Comparison of ENCODE assay signal across 8 cellular contexts in genomic region chr10:119517235-119518141, GRCh38. TPM values are rescaled to one million over a fixed set of nuclear protein-coding genes. Genes with fewer than 3 reads are reported as not detected.
DNase-seq lines count a peak whose midpoint lies in the region; ATAC-seq and TF ChIP-seq lines count a peak whose summit lies in the region.

No MANE protein-coding gene starts in this region.

- H3K27ac ChIP-seq in prostate gland: no peak overlapping the region

- CTCF ChIA-PET in activated CD8-positive, alpha-beta T cell treated with anti-CD3 and anti-CD28 coated beads, Interleukin-2, amount 10 ng/mL, durations not matched to agents 7 days and 5 days (lab: Charles Lee): interaction anchor here (0.7 to 3.9 kb wide), 13 partner anchors 10 to 328 kb away, joined by 3 to 43 read pairs (median 5); partner anchors contain the start of genes GRK5 and RGS10

- peak; percentile 55 for DNase-seq in GM03348 (ENCODE audit: low spot score)
- peak; percentile 92 to 94 for DNase-seq in Kasumi-1 (lab: John Stamatoyannopoulos, UW)
- peak; percentile 73 for DNase-seq in activated CD8-positive, alpha-beta T cell treated with anti-CD3 and anti-CD28 coated beads, Interleukin-2, amount 10 ng/mL, durations not matched to agents 7 days and 5 days
- DNase-seq in left cardiac atrium: no peak
- peak; percentile 22 to 58 (median 32) for DNase-seq in stimulated activated naive CD4-positive, alpha-beta T cell (lab: John Stamatoyannopoulos, UW)
- no peak for DNase-seq in prostate gland (ENCODE audit: low spot score)
- DNase-seq in D341Med (ENCODE audit: low spot score): no peak

- POLR2A ChIA-PET in activated CD8-positive, alpha-beta T cell treated with anti-CD3 and anti-CD28 coated beads, Interleukin-2, amount 10 ng/mL, durations not matched to agents 7 days and 5 days (lab: Charles Lee): interaction anchor here (0.6 to 3.7 kb wide), 9 partner anchors 9 to 211 kb away, joined by 3 to 25 read pairs (median 5); partner anchors contain the start of gene RGS10

- no peak for TF ChIP-seq POLR2A in prostate gland (IDR thresholded peaks at IDR 0.05)

- intact Hi-C loops in left cardiac atrium (cut with DNase I): no loop called here
- intact Hi-C loops in prostate gland (cut with DNase I): no loop called here

- H3K27ac Mint-ChIP-seq in activated CD8-positive, alpha-beta T cell treated with anti-CD3 and anti-CD28 coated beads, Interleukin-2, amount 10 ng/mL, durations not matched to agents 7 days and 5 days: peak overlapping the region; percentile 92

- no peaks in the 10 kb centered on the region for H3K36me3 ChIP-seq in prostate gland

- H3K4me1 ChIP-seq in prostate gland (replicated peaks): no peaks in the 10 kb centered on the region

- peaks cover 80% of the 10 kb centered on the region for H3K4me1 Mint-ChIP-seq in activated CD8-positive, alpha-beta T cell treated with anti-CD3 and anti-CD28 coated beads, Interleukin-2, amount 10 ng/mL, durations not matched to agents 7 days and 5 days (ENCODE audit: low read depth)

- peaks cover 75% of the 10 kb centered on the region for H3K36me3 Mint-ChIP-seq in activated CD8-positive, alpha-beta T cell treated with anti-CD3 and anti-CD28 coated beads, Interleukin-2, amount 10 ng/mL, durations not matched to agents 7 days and 5 days (ENCODE audit: low read depth)

- ATAC-seq in GM21723 (IDR thresholded peaks at IDR 0.05; ENCODE audit: unreplicated experiment) (peak; percentile 67), left cardiac atrium (peak; percentile 35 to 41)
- peak; percentile 62 for ATAC-seq in activated CD8-positive, alpha-beta T cell treated with anti-CD3 and anti-CD28 coated beads, Interleukin-2, amount 10 ng/mL, durations not matched to agents 7 days and 5 days

- peak overlapping the region; percentile 73 for H3K4me3 Mint-ChIP-seq in activated CD8-positive, alpha-beta T cell treated with anti-CD3 and anti-CD28 coated beads, Interleukin-2, amount 10 ng/mL, durations not matched to agents 7 days and 5 days

- no peaks in the 10 kb centered on the region for H3K9me3 ChIP-seq in prostate gland

- WGBS in prostate gland: 83% methylated on average over 21 of the region's 21 CpGs

- no peaks in the 10 kb centered on the region for H3K27me3 Mint-ChIP-seq in activated CD8-positive, alpha-beta T cell treated with anti-CD3 and anti-CD28 coated beads, Interleukin-2, amount 10 ng/mL, durations not matched to agents 7 days and 5 days (ENCODE audit: low read depth)

- H3K9me3 Mint-ChIP-seq in activated CD8-positive, alpha-beta T cell treated with anti-CD3 and anti-CD28 coated beads, Interleukin-2, amount 10 ng/mL, durations not matched to agents 7 days and 5 days (ENCODE audit: insufficient read depth): no peaks in the 10 kb centered on the region

- TF ChIP-seq CTCF in prostate gland (IDR thresholded peaks at IDR 0.05): no peak

- H3K4me3 ChIP-seq in prostate gland: no peak overlapping the region

- H3K27me3 ChIP-seq in prostate gland (replicated peaks; ENCODE audit: insufficient read depth): no peaks in the 10 kb centered on the region

RNA-seq across cellular contexts. Expression of gene RGS10, which starts 25.0 kb away (rescaled TPM):
- total RNA-seq in activated CD8-positive, alpha-beta T cell treated with anti-CD3 and anti-CD28 coated beads, Interleukin-2, amount 10 ng/mL, durations not matched to agents 7 days and 5 days: 100 to 1,000 TPM; 166 TPM
- total RNA-seq in left cardiac atrium: 10 to 100 TPM in 1 of 2 donors, 1 to 10 TPM in 1; 7.0 to 12.5 TPM
- 10 to 100 TPM; 12.4 to 67.7 TPM for total RNA-seq in prostate gland

Comparison
In these comparisons a context has a peak if more than half of its experiments do, and no peak if none do; other contexts are left out.
1. DNase-seq: peak in GM03348 (single experiment), Kasumi-1 (2 of 2), activated CD8-positive, alpha-beta T cell treated with anti-CD3 and anti-CD28 coated beads, Interleukin-2, amount 10 ng/mL, durations not matched to agents 7 days and 5 days (single experiment) and stimulated activated naive CD4-positive, alpha-beta T cell (6 of 6); none in left cardiac atrium (single experiment), prostate gland (single experiment) and D341Med (single experiment).
2. Peak in every context shown above with its lines, with median percentiles within 50 percentile points of each other: ATAC-seq.